In the genomic region with DNA sequence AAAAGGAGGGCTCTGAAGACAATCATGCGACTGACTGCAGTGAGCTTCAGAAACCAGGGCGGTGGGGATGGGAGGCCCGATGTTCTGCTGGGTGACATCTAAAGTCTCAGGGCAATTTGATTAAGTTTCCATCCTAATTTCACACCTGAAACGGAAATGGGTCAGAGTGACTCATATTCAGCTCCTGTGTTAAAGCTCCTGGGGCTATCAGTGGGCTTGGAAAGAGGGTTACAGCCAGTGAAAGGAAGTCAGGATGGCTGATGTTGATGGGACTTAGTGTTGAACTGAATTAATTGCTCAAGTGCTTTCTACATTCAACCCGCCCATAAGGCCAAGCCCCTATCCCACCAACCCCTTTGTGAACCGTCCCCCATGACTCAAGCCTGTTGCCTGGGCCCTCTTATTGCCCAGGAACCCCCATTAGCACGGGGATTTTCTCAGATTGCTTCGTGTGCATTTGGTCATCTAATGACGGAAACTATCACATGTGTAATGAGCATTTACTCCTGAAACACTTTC, we compare ENCODE assay signal across 9 cellular contexts. TPM values are rescaled to one million over a fixed set of nuclear protein-coding genes. Genes with fewer than 3 reads are reported as not detected.
DNase-seq lines count a peak whose midpoint lies in the region; ATAC-seq and TF ChIP-seq lines count a peak whose summit lies in the region.
"Had no signal": no experiment of that assay in that cellular context is flagged by ENCODE, and none has a peak within 500 bp of the region (broad histone marks: within the 10 kb centered on the region; RNA-seq: fewer than 3 reads in every experiment).

No MANE protein-coding gene starts in this region.

- no peak overlapping the region for H3K4me3 ChIP-seq in breast epithelium
- H3K4me3 ChIP-seq: cardiac muscle cell had no signal

- H3K4me1 Mint-ChIP-seq in MCF 10A (ENCODE audit: insufficient read depth, unreplicated experiment) = peaks cover 24% of the 10 kb centered on the region
- H3K4me1 Mint-ChIP-seq in stimulated activated naive CD8-positive, alpha-beta T cell treated with anti-CD3 and anti-CD28 coated beads, Interleukin-15, amount 100 ng/mL, for 72 hours = peaks cover 48% of the 10 kb centered on the region

- TF ChIP-seq CTCF in MCF 10A (IDR thresholded peaks at IDR 0.05; ENCODE audit: unreplicated experiment) = no peak
- no peak for TF ChIP-seq CTCF in breast epithelium (IDR thresholded peaks at IDR 0.05)

- TF ChIP-seq POLR2A in breast epithelium (IDR thresholded peaks at IDR 0.05) = no peak
- no peak for TF ChIP-seq POLR2A in erythroblast (IDR thresholded peaks at IDR 0.05; ENCODE audit: low read length)

- peak; percentile 63 for ATAC-seq in HG03139 (IDR thresholded peaks at IDR 0.05; ENCODE audit: unreplicated experiment)
- peak; percentile 97 for ATAC-seq in stimulated activated naive CD8-positive, alpha-beta T cell treated with anti-CD3 and anti-CD28 coated beads, Interleukin-15, amount 100 ng/mL, for 72 hours
- no peak for ATAC-seq in GM18873 (IDR thresholded peaks at IDR 0.05; ENCODE audit: low FRiP score, unreplicated experiment)

- no peak overlapping the region for H3K27ac Mint-ChIP-seq in MCF 10A (ENCODE audit: low read depth, unreplicated experiment)
- H3K27ac Mint-ChIP-seq in stimulated activated naive CD8-positive, alpha-beta T cell treated with anti-CD3 and anti-CD28 coated beads, Interleukin-15, amount 100 ng/mL, for 72 hours = no peak overlapping the region

- no peaks in the 10 kb centered on the region for H3K36me3 ChIP-seq in breast epithelium
- H3K36me3 ChIP-seq: cardiac muscle cell had no signal

- no peaks in the 10 kb centered on the region for H3K27me3 Mint-ChIP-seq in MCF 10A (ENCODE audit: insufficient read depth, unreplicated experiment)
- peaks cover 8% of the 10 kb centered on the region for H3K27me3 Mint-ChIP-seq in stimulated activated naive CD8-positive, alpha-beta T cell treated with anti-CD3 and anti-CD28 coated beads, Interleukin-15, amount 100 ng/mL, for 72 hours

- CTCF ChIA-PET in MCF 10A (lab: Yijun Ruan, JAX) = no interaction called here

- no peaks in the 10 kb centered on the region for H3K4me1 ChIP-seq in breast epithelium

- H3K9me3 ChIP-seq in breast epithelium = no peaks in the 10 kb centered on the region

- no peak overlapping the region for H3K27ac ChIP-seq in breast epithelium
- H3K27ac ChIP-seq: cardiac muscle cell had no signal

- intact Hi-C loops in MCF 10A (cut with micrococcal nuclease) = no loop called here
- intact Hi-C loops in breast epithelium (cut with DNase I; ENCODE audit: low total_unique reads) = no loop called here

- DNase-seq in MCF 10A (ENCODE audit: unreplicated experiment) = peak; percentile 42
- no peak for DNase-seq in breast epithelium (ENCODE audit: low spot score in 2 of 2)
- DNase-seq in activated T-helper 9 cell treated with anti-CD3 and anti-CD28 coated beads, Interleukin-2, amount 50 U/mL, for 16 hours (ENCODE audit: low read depth) = peak; percentile 21
- peak; percentile 43 to 70 for DNase-seq in stimulated activated naive CD8-positive, alpha-beta T cell treated with anti-CD3 and anti-CD28 coated beads, Interleukin-15, amount 100 ng/mL, for 72 hours
- DNase-seq in AG08395 (ENCODE audit: low spot score) = no peak
- no peak for DNase-seq in erythroblast (lab: John Stamatoyannopoulos, UW)

- H3K4me3 Mint-ChIP-seq in MCF 10A (ENCODE audit: unreplicated experiment) = no peak overlapping the region
- H3K4me3 Mint-ChIP-seq in stimulated activated naive CD8-positive, alpha-beta T cell treated with anti-CD3 and anti-CD28 coated beads, Interleukin-15, amount 100 ng/mL, for 72 hours = peak overlapping the region; percentile 53 to 66

- H3K36me3 Mint-ChIP-seq in MCF 10A (ENCODE audit: insufficient read depth, unreplicated experiment) = no peaks in the 10 kb centered on the region

- H3K27me3 ChIP-seq in breast epithelium = no peaks in the 10 kb centered on the region
- H3K27me3 ChIP-seq: cardiac muscle cell had no signal

- H3K9me3 Mint-ChIP-seq in MCF 10A (ENCODE audit: unreplicated experiment) = no peaks in the 10 kb centered on the region
- H3K9me3 Mint-ChIP-seq in stimulated activated naive CD8-positive, alpha-beta T cell treated with anti-CD3 and anti-CD28 coated beads, Interleukin-15, amount 100 ng/mL, for 72 hours = peaks cover 0 to 6% of the 10 kb centered on the region in 2 donors

- no TSS peak for BruUV-seq in MCF 10A (replicated peaks; lab: Mats Ljungman, UMichigan)

- POLR2A ChIA-PET in MCF 10A (lab: Yijun Ruan, JAX) = interaction anchor here (0.7 kb wide), 1 partner anchor 23 kb away, joined by 4 read pairs; no protein-coding TSS in a partner anchor

RNA-seq across cellular contexts. Expression of gene TBC1D7, which starts 47.1 kb away (rescaled TPM):
- 19.5 and 28.5 TPM in 2 replicates for total RNA-seq in MCF 10A (2022)
- total RNA-seq in breast epithelium = 10 to 100 TPM in 1 of 3 donors, 1 to 10 TPM in 2; 8.6 to 10.6 (median 9.8) TPM

Comparison
In these comparisons a context has a peak if more than half of its experiments do, and no peak if none do; other contexts are left out.
1. DNase-seq: peak in MCF 10A (single experiment), activated T-helper 9 cell treated with anti-CD3 and anti-CD28 coated beads, Interleukin-2, amount 50 U/mL, for 16 hours (single experiment) and stimulated activated naive CD8-positive, alpha-beta T cell treated with anti-CD3 and anti-CD28 coated beads, Interleukin-15, amount 100 ng/mL, for 72 hours (2 of 2); none in breast epithelium (0 of 2), AG08395 (single experiment) and erythroblast (0 of 2).